In genomic region chr1:77322061-77322900, GRCh38 we compare ENCODE assay signal across 10 cellular contexts. TPM values are rescaled to one million over a fixed set of nuclear protein-coding genes. Genes with fewer than 3 reads are reported as not detected.
A peak's percentile ranks its signal among the peaks of the same experiment; 100 is the strongest.
DNase-seq lines count a peak whose midpoint lies in the region; ATAC-seq, FAIRE-seq and TF ChIP-seq lines count a peak whose summit lies in the region.
"Had no signal": no experiment of that assay in that cellular context is flagged by ENCODE, and none has a peak within 500 bp of the region (broad histone marks: within the 10 kb centered on the region; RNA-seq: fewer than 3 reads in every experiment).

No MANE protein-coding gene starts in this region.

- no peaks in the 10 kb centered on the region for H3K23me2 ChIP-seq in H9 (ENCODE audit: insufficient read length, low read depth, low read length, poor library complexity, severe bottlenecking)

- peak; percentile 98 to 99 for ATAC-seq in A549
- ATAC-seq in GM21825 (IDR thresholded peaks at IDR 0.05; ENCODE audit: unreplicated experiment) = no peak

- POLR2A ChIA-PET in A549 (lab: Yijun Ruan, JAX) = interaction anchor here (0.7 to 1.1 kb wide), 4 partner anchors 9 to 210 kb away, joined by 3 to 5 read pairs (median 3); no protein-coding TSS in a partner anchor

- no peaks in the 10 kb centered on the region for H4K20me1 ChIP-seq in H9 (ENCODE audit: control insufficient read depth, insufficient read depth, insufficient read length)
- no peaks in the 10 kb centered on the region for H4K20me1 ChIP-seq in hepatocyte (ENCODE audit: insufficient read depth, poor library complexity, severe bottlenecking)

- H3K79me1 ChIP-seq in H9 (ENCODE audit: insufficient read depth, low read depth, low read length, poor library complexity, severe bottlenecking) = no peaks in the 10 kb centered on the region

- no peak overlapping the region for H3K18ac ChIP-seq in H9 (ENCODE audit: insufficient read length, low read depth, low read length)

- peak overlapping the region; percentile 59 to 92 (median 92); a peak in 6 of 7 replicates for H3K27ac Mint-ChIP-seq in H9

- no peaks in the 10 kb centered on the region for H3K36me3 Mint-ChIP-seq in H9 (ENCODE audit: insufficient read depth in 1 of 3, low read depth in 3 of 3)

- H3K4me1 Mint-ChIP-seq in H9 = peaks cover 10% of the 10 kb centered on the region in 2 experiments

- FAIRE-seq in A549 (lab: Jason Lieb, UNC) = peak; percentile 59
- FAIRE-seq: D721Med had no signal

- H2BK120ac ChIP-seq in H9 (ENCODE audit: low read depth, low read length, poor library complexity, severe bottlenecking) = no peak overlapping the region

- H2BK15ac ChIP-seq in H9 (ENCODE audit: low read depth, low read length) = no peak overlapping the region

- TF ChIP-seq RAD21 in A549 (conservative IDR thresholded peaks at IDR 0.05 in 1 of 2, IDR thresholded peaks at IDR 0.05 in 1 of 2) = peak; percentile 33 to 48; a peak in 3 of 5 replicates

- H3K4me3 ChIP-seq in A549 = no peak overlapping the region
- no peak overlapping the region for H3K4me3 ChIP-seq in hepatocyte

- H3K27me3 ChIP-seq in H9 (ENCODE audit: insufficient read depth, low read length) (no peaks in the 10 kb centered on the region), hepatocyte (no peaks in the 10 kb centered on the region)
- H3K27me3 ChIP-seq: neutrophil had no signal

- H3K27me3 Mint-ChIP-seq in H9 (ENCODE audit: low read depth) = no peaks in the 10 kb centered on the region

- no peak overlapping the region for H4K5ac ChIP-seq in H9 (ENCODE audit: insufficient read length, low read depth, low read length)

- no peak for TF ChIP-seq CTCF in A549 (IDR thresholded peaks at IDR 0.05)
- no peak for TF ChIP-seq CTCF in H9 (conservative IDR thresholded peaks at IDR 0.05)
- TF ChIP-seq CTCF in hepatocyte (IDR thresholded peaks at IDR 0.05; ENCODE audit: poor library complexity) = no peak

- peak overlapping the region; percentile 40 for H2AFZ ChIP-seq in H9 (ENCODE audit: low read length)
- H2AFZ ChIP-seq in hepatocyte = no peak overlapping the region

- H3K79me2 ChIP-seq in H9 (ENCODE audit: insufficient read depth, low read length) (no peaks in the 10 kb centered on the region), hepatocyte (no peaks in the 10 kb centered on the region)

- H2BK20ac ChIP-seq in H9 (ENCODE audit: low read depth, low read length, poor library complexity, severe bottlenecking) = no peak overlapping the region

- DNase-seq in A549 (ENCODE audit: low read depth in 1 of 2, low spot score in 1 of 2) (peak; percentile 49 to 87), H9 (no peak), T1000 (lab: John Stamatoyannopoulos, UW) (peak; percentile 61), hepatocyte (ENCODE audit: low spot score) (peak; percentile 55), T-helper 1 cell (no peak), NAMALWA (ENCODE audit: low spot score) (no peak)
- no peak for DNase-seq in activated T-cell treated with anti-CD3 and anti-CD28 coated beads, Interleukin-2, amount 50 U/mL, for 48 hours

- H3K56ac ChIP-seq in H9 (ENCODE audit: insufficient read length, low read depth, low read length) = no peak overlapping the region

- no peak overlapping the region for H2BK12ac ChIP-seq in H9 (ENCODE audit: insufficient read length, low read depth, low read length)

- CTCF ChIA-PET in A549 (lab: Yijun Ruan, JAX) = no interaction called here

- H3K4me1 ChIP-seq in A549 (peaks cover 25% of the 10 kb centered on the region), H9 (ENCODE audit: insufficient read depth, low read length) (no peaks in the 10 kb centered on the region), hepatocyte (ENCODE audit: insufficient read depth) (no peaks in the 10 kb centered on the region)

- H3K4me2 ChIP-seq in A549 = peak overlapping the region; percentile 66
- no peak overlapping the region for H3K4me2 ChIP-seq in H9 (ENCODE audit: insufficient read depth, insufficient read length, low read length)
- peak overlapping the region; percentile 22 for H3K4me2 ChIP-seq in hepatocyte

- H4K91ac ChIP-seq in H9 (ENCODE audit: insufficient read length, low read depth, low read length) = no peak overlapping the region

- H3K9ac ChIP-seq in H9 (ENCODE audit: extremely low read depth, insufficient read length, low read length) = no peak overlapping the region

- no peaks in the 10 kb centered on the region for H3K9me3 Mint-ChIP-seq in H9

- H3K14ac ChIP-seq in H9 (ENCODE audit: insufficient read depth, low read length) = no peak overlapping the region

- TF ChIP-seq EP300 in A549 (IDR thresholded peaks at IDR 0.05) = peak; percentile 52 to 78; a peak in 2 of 5 replicates

- H3T11ph ChIP-seq in H9 (ENCODE audit: low read length) = no peak overlapping the region

- H4K8ac ChIP-seq in H9 (replicated peaks; ENCODE audit: insufficient read length, low read depth, low read length) = no peak overlapping the region

- H3K4ac ChIP-seq in H9 (ENCODE audit: low read depth, low read length) = no peak overlapping the region

- H3K9me3 ChIP-seq in A549 (no peaks in the 10 kb centered on the region), H9 (ENCODE audit: control insufficient read depth, low read depth, low read length) (no peaks in the 10 kb centered on the region), hepatocyte (ENCODE audit: low read depth) (no peaks in the 10 kb centered on the region)
- H3K9me3 ChIP-seq: neutrophil had no signal

- H3K27ac ChIP-seq in A549 (peak overlapping the region; percentile 89 to 90), H9 (ENCODE audit: insufficient read length, low read depth, low read length) (no peak overlapping the region), hepatocyte (peak overlapping the region; percentile 3)
- H3K27ac ChIP-seq: neutrophil had no signal

- no peak overlapping the region for H2AK5ac ChIP-seq in H9 (ENCODE audit: insufficient read length, low read length)

- no peak for TF ChIP-seq POLR2A in A549 (IDR thresholded peaks at IDR 0.05; ENCODE audit: low read length)

- 8% methylated on average over 6 of the region's 6 CpGs for WGBS in A549 (ENCODE audit: missing lambda C conversion rate)
- WGBS in H9 (ENCODE audit: extremely low coverage, insufficient read length, low lambda C conversion rate) = no CpG with 5 or more reads among the region's 6 CpGs
- WGBS in hepatocyte (ENCODE audit: low lambda C conversion rate, missing lambda C conversion rate) = 37% methylated on average over 6 of the region's 6 CpGs

- no peaks in the 10 kb centered on the region for H3K9me2 ChIP-seq in hepatocyte (replicated peaks; ENCODE audit: insufficient read depth)

- no peak overlapping the region for H2BK5ac ChIP-seq in H9 (ENCODE audit: insufficient read length, low read length)

- no peak overlapping the region for H3K23ac ChIP-seq in H9 (ENCODE audit: insufficient read length, low read depth, low read length)

- H3K36me3 ChIP-seq in hepatocyte (replicated peaks; ENCODE audit: insufficient read depth, low read depth) = no peaks in the 10 kb centered on the region
- H3K36me3 ChIP-seq: neutrophil had no signal

- no peak overlapping the region for H3K4me3 Mint-ChIP-seq in H9

TF ChIP-seq in A549, 52 proteins besides CTCF, POLR2A, EP300 and RAD21 (continues in another document):
- TF ChIP-seq RARB (CRISPR knock-in tag; IDR thresholded peaks at IDR 0.05) = no peak
- TF ChIP-seq CEBPB (IDR thresholded peaks at IDR 0.05) = peak in 1 of 2 experiments; percentile 46; a peak in 1 of 4 replicates
- TF ChIP-seq CBX2 (IDR thresholded peaks at IDR 0.05; ENCODE audit: borderline replicate concordance, low read depth) = no peak
- no peak for TF ChIP-seq NPAS2 (CRISPR knock-in tag; IDR thresholded peaks at IDR 0.05; ENCODE audit: borderline replicate concordance)
- peak; percentile 52 for TF ChIP-seq MAX (IDR thresholded peaks at IDR 0.05)
- TF ChIP-seq EHMT2 (IDR thresholded peaks at IDR 0.05; ENCODE audit: low read depth) = no peak
- TF ChIP-seq PBX3 (IDR thresholded peaks at IDR 0.05) = 0 out of 2 replicates have a peak, but pooled peaks have one; percentile 60
- peak; percentile 97 for TF ChIP-seq JUNB (IDR thresholded peaks at IDR 0.05)
- peak; percentile 60 to 86; a peak in 4 of 5 replicates for TF ChIP-seq JUN (IDR thresholded peaks at IDR 0.05)
- no peak for TF ChIP-seq HOXB13 (CRISPR knock-in tag; IDR thresholded peaks at IDR 0.05; ENCODE audit: low read depth)
- no peak for TF ChIP-seq RFX5 (IDR thresholded peaks at IDR 0.05)
- no peak for TF ChIP-seq RCOR1 (IDR thresholded peaks at IDR 0.05; ENCODE audit: low read depth, low read length)
- no peak for TF ChIP-seq CHD2 (IDR thresholded peaks at IDR 0.05; ENCODE audit: low read length, partially characterized antibody)
- no peak for TF ChIP-seq ELK1 (IDR thresholded peaks at IDR 0.05; ENCODE audit: low read depth, low read length)
- no peak for TF ChIP-seq CHD4 (IDR thresholded peaks at IDR 0.05; ENCODE audit: borderline replicate concordance)
- no peak for TF ChIP-seq HOXA7 (CRISPR knock-in tag; IDR thresholded peaks at IDR 0.05)

RNA-seq across cellular contexts. Expression of gene AK5, which starts 40.5 kb away (rescaled TPM):
- polyA plus RNA-seq in A549 (2011; rRNA removed) = 4.4 and 4.9 TPM in 2 replicates
- 1.0 and 1.1 TPM in 2 replicates for polyA plus RNA-seq in A549 (2012; cell fraction: cytosol; rRNA removed)
- polyA plus RNA-seq in A549 (2012; cell fraction: nucleus; rRNA removed) = 0.55 and 0.99 TPM in 2 replicates
- polyA plus RNA-seq in A549 (2017; fragmentation: RNase III; extraction: RNeasy Plus Mini Kit Qiagen cat#74134 plus additional on column Dnase treatment) = 5.1 to 8.9 TPM (median 6.1 TPM) in 3 replicates
- 1.7 and 2.2 TPM in 2 replicates for polyA minus RNA-seq in A549 (2011; rRNA and poly(A)+ RNA removed)
- total RNA-seq in H9 (2021) = 2.5 and 2.6 TPM in 2 replicates
- total RNA-seq in hepatocyte = 0.12 TPM in 1 of 2 replicates, not detected in the other
- polyA plus RNA-seq in hepatocyte = 0.05 and 0.67 TPM in 2 replicates

Comparison
In these comparisons a context has a peak if more than half of its experiments do, and no peak if none do; other contexts are left out.
1. DNase-seq: peak in A549 (2 of 2), T1000 (single experiment) and hepatocyte (single experiment); none in H9 (single experiment), T-helper 1 cell (0 of 5), NAMALWA (single experiment) and activated T-cell treated with anti-CD3 and anti-CD28 coated beads, Interleukin-2, amount 50 U/mL, for 48 hours (0 of 2).